21 cellular contexts compared by ENCODE assay signal in genomic region chr11:57498540-57498939, GRCh38. TPM values are rescaled to one million over a fixed set of nuclear protein-coding genes. Genes with fewer than 3 reads are reported as not detected.
DNase-seq lines count a peak whose midpoint lies in the region; TF ChIP-seq lines count a peak whose summit lies in the region.
"Had no signal": no experiment of that assay in that cellular context is flagged by ENCODE, and none has a peak within 500 bp of the region (broad histone marks: within the 10 kb centered on the region; RNA-seq: fewer than 3 reads in every experiment).

No MANE protein-coding gene starts in this region.

- DNase-seq in NCI-H69 (lab: John Stamatoyannopoulos, UW) = peak; percentile 89
- no peak for DNase-seq in mesothelial cell of epicardium (ENCODE audit: low spot score in 2 of 2, unreplicated experiment in 2 of 2)
- DNase-seq in tibial nerve (ENCODE audit: low spot score in 2 of 2) = no peak
- DNase-seq in activated CD4-positive, alpha-beta T cell treated with anti-CD3 and anti-CD28 coated beads, Interleukin-2, amount 50 U/mL, for 48 hours = no peak
- DNase-seq in activated naive CD4-positive, alpha-beta T cell treated with Interleukin-2 at 50 U/mL for 16 hours = no peak
- no peak for DNase-seq in chondrocyte (ENCODE audit: low spot score)
- DNase-seq: activated CD4-positive, alpha-beta memory T cell treated with anti-CD3 and anti-CD28 coated beads for 36 hours; activated T-cell treated with anti-CD3 and anti-CD28 coated beads for 4 hours; CD4-positive, alpha-beta T cell; DMS153; HCEC 1CT; NCI-H1417 treated with DMSO at 0.1 percent for 48 hours; NCI-H526; occipital lobe; stimulated activated CD8-positive, alpha-beta memory T cell treated with anti-CD3 and anti-CD28 coated beads, Interleukin-4, amount 100 ng/mL, for 48 hours had no signal

- WGBS in tibial nerve, 2 donors = 81 to 83% methylated on average over 6 of the region's 6 CpGs

- peak overlapping the region; percentile 7 to 26 for H3K9ac ChIP-seq in duodenal mucosa (ENCODE audit: low read depth in 1 of 2, low read length in 2 of 2)

- H3K4me3 Mint-ChIP-seq in mesothelial cell of epicardium (peak overlapping the region; percentile 38), chondrocyte (ENCODE audit: unreplicated experiment) (no peak overlapping the region)
- H3K4me3 Mint-ChIP-seq: activated CD4-positive, alpha-beta memory T cell treated with anti-CD3 and anti-CD28 coated beads for 36 hours; CD4-positive, alpha-beta T cell had no signal

- peaks cover 4 to 10% of the 10 kb centered on the region in 2 donors for H3K36me3 ChIP-seq in duodenal mucosa (ENCODE audit: control insufficient read depth in 1 of 2, insufficient read depth in 2 of 2, low read length in 2 of 2)
- peaks cover 0 to 46% (median 0%) of the 10 kb centered on the region in 3 donors for H3K36me3 ChIP-seq in tibial nerve
- H3K36me3 ChIP-seq: cardiac muscle cell had no signal

- H3K27ac ChIP-seq in duodenal mucosa (ENCODE audit: low read depth, low read length) (peak overlapping the region; percentile 5), tibial nerve (peak overlapping the region in 3 of 4 donors; percentile 10 to 89 (median 66))
- H3K27ac ChIP-seq: cardiac muscle cell had no signal

- H3K9me3 Mint-ChIP-seq in mesothelial cell of epicardium (no peaks in the 10 kb centered on the region), chondrocyte (ENCODE audit: low read depth) (no peaks in the 10 kb centered on the region)
- H3K9me3 Mint-ChIP-seq: activated CD4-positive, alpha-beta memory T cell treated with anti-CD3 and anti-CD28 coated beads for 36 hours; CD4-positive, alpha-beta T cell had no signal

- H3K27me3 ChIP-seq in duodenal mucosa (ENCODE audit: control insufficient read depth in 1 of 2, insufficient read depth in 2 of 2, low read length in 2 of 2) (no peaks in the 10 kb centered on the region), tibial nerve (no peaks in the 10 kb centered on the region)
- H3K27me3 ChIP-seq: cardiac muscle cell had no signal

- no peak for TF ChIP-seq EP300 in tibial nerve (IDR thresholded peaks at IDR 0.05)

- H3K9me3 ChIP-seq in duodenal mucosa (ENCODE audit: control insufficient read depth in 1 of 2, low read length in 2 of 2) (no peaks in the 10 kb centered on the region), tibial nerve (no peaks in the 10 kb centered on the region)

- TF ChIP-seq POLR2A in tibial nerve (IDR thresholded peaks at IDR 0.05) = no peak

- H3K4me3 ChIP-seq in duodenal mucosa (ENCODE audit: low read depth in 1 of 2, low read length in 2 of 2) (no peak overlapping the region), tibial nerve (no peak overlapping the region)
- H3K4me3 ChIP-seq: cardiac muscle cell had no signal

- TF ChIP-seq CTCF in mesothelial cell of epicardium (IDR thresholded peaks at IDR 0.05; ENCODE audit: unreplicated experiment) (no peak), tibial nerve (IDR thresholded peaks at IDR 0.05) (no peak), chondrocyte (IDR thresholded peaks at IDR 0.05) (no peak)

- H3K4me1 ChIP-seq in duodenal mucosa (ENCODE audit: control insufficient read depth in 1 of 2, insufficient read depth in 2 of 2, low read length in 2 of 2) (peaks cover 41 to 45% of the 10 kb centered on the region in 2 donors), tibial nerve (peaks cover 0 to 41% (median 11%) of the 10 kb centered on the region in 4 donors)

- H3K27ac Mint-ChIP-seq in mesothelial cell of epicardium (no peak overlapping the region), chondrocyte (ENCODE audit: unreplicated experiment) (no peak overlapping the region)
- H3K27ac Mint-ChIP-seq: activated CD4-positive, alpha-beta memory T cell treated with anti-CD3 and anti-CD28 coated beads for 36 hours; CD4-positive, alpha-beta T cell had no signal

- no peaks in the 10 kb centered on the region for H3K36me3 Mint-ChIP-seq in mesothelial cell of epicardium
- peaks cover 2% of the 10 kb centered on the region for H3K36me3 Mint-ChIP-seq in chondrocyte (ENCODE audit: low read depth)

- H3K4me1 Mint-ChIP-seq in mesothelial cell of epicardium (peaks cover 12% of the 10 kb centered on the region), chondrocyte (ENCODE audit: low read depth) (peaks cover 11% of the 10 kb centered on the region)

- H3K27me3 Mint-ChIP-seq in mesothelial cell of epicardium (ENCODE audit: low read depth) (no peaks in the 10 kb centered on the region), chondrocyte (ENCODE audit: low read depth) (no peaks in the 10 kb centered on the region)
- H3K27me3 Mint-ChIP-seq: activated CD4-positive, alpha-beta memory T cell treated with anti-CD3 and anti-CD28 coated beads for 36 hours; CD4-positive, alpha-beta T cell had no signal

RNA-seq across cellular contexts. Expression of gene SLC43A1, which starts 17.0 kb away (rescaled TPM):
- 2.1 to 3.3 TPM (median 2.8 TPM) in 3 replicates for total RNA-seq in mesothelial cell of epicardium
- total RNA-seq in tibial nerve = 10 to 100 TPM; 35.8 to 47.3 (median 42.4) TPM
- 5.2 to 5.6 TPM (median 5.3 TPM) in 3 replicates for total RNA-seq in chondrocyte

RNA-seq across cellular contexts. Expression of gene TIMM10, which starts 32.0 kb away (rescaled TPM):
- total RNA-seq in mesothelial cell of epicardium = 41.7 to 46.3 TPM (median 44.0 TPM) in 3 replicates
- 10 to 100 TPM; 20.2 to 51.6 (median 40.1) TPM for total RNA-seq in tibial nerve
- total RNA-seq in chondrocyte = 37.5 to 61.6 TPM (median 43.2 TPM) in 3 replicates

RNA-seq across cellular contexts. Expression of gene RTN4RL2, which starts 38.2 kb away (rescaled TPM):
- total RNA-seq in mesothelial cell of epicardium (0.38 to 0.63 TPM (median 0.53 TPM) in 3 replicates), tibial nerve (1 to 10 TPM in 1 of 4 donors, under 1 TPM in 2, not detected in 1; 0.20 to 1.5 (median 0.42) TPM), chondrocyte (0.31 to 0.57 TPM in 2 of 3 replicates, not detected in the other)
- total RNA-seq: dermis microvascular lymphatic vessel endothelial cell, fibroblast of villous mesenchyme, G401 had no signal

RNA-seq across cellular contexts. Expression of gene SMTNL1, which starts 38.9 kb away (rescaled TPM):
- total RNA-seq in mesothelial cell of epicardium (not detected in 3 replicates), tibial nerve (not detected), chondrocyte (not detected in 3 replicates)
- total RNA-seq: activated CD4-positive, alpha-beta memory T cell treated with anti-CD3 and anti-CD28 coated beads for 36 hours; cardiac muscle cell; CD4-positive, alpha-beta T cell; dermis microvascular lymphatic vessel endothelial cell; fibroblast of villous mesenchyme; G401; MCF 10A; occipital lobe had no signal
